In the genomic region with DNA sequence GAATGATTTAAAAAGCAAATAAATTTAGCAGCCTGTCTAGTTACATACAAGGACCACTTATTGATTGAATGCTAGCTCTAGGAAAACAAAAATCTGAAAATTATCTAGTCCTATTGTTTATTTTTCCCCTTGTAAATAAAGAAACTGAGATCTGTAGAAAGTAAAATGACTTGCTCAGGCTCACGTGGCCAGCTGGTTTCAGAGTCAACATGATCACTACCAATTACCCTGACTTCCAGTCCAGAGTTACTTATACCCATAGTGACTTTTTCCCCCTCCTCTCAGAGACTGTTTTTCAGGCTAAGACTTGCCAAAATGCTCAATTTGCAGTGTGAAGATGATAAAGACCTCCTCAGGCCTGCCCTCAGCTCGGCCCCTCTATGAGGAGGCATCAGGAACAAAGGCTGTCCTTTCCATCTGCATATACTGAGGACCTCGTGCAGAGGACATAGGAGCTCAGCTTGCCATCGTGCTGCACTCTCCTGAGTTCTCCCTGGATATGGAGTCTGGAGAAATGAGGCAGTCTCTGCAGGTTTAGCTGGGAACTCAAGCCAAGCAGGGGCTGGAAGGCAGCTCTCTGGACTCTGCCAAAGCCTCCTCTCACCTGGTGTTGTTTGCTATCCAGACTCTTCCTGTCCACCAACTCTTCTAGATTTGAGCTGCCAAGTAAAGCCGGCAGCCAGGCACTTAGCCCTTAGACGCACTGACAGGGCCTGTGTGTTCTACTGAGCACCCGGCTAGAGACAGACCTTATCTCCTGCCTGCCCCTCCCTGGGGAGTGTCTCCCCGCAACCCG, we compare ENCODE assay signal across 18 cellular contexts.
"Had no signal": no experiment of that assay in that cellular context is flagged by ENCODE, and none has a peak within 500 bp of the region (broad histone marks: within the 10 kb centered on the region; RNA-seq: fewer than 3 reads in every experiment).

No MANE protein-coding gene starts in this region.

- H3K4me1 Mint-ChIP-seq: naive B cell, nephron had no signal

- DNase-seq: colonic mucosa; dermis blood vessel endothelial cell; foreskin keratinocyte; left colon; left ventricle myocardium superior; mesendoderm; naive B cell; psoas muscle; retina; spleen; stimulated activated CD4-positive, alpha-beta T cell treated with anti-CD3 and anti-CD28 coated beads, Interleukin-15, amount 100 ng/mL, for 24 hours; stimulated activated CD4-positive, alpha-beta T cell treated with anti-CD3 and anti-CD28 coated beads, Interleukin-1b, Interleukin-23, amount 100 ng/mL, for 48 hours; stimulated activated CD4-positive, alpha-beta T cell treated with anti-CD3 and anti-CD28 coated beads, Interleukin-4, amount 100 ng/mL, for 4 hours; stimulated activated naive CD4-positive, alpha-beta T cell; stomach; transverse colon had no signal

- H3K36me3 Mint-ChIP-seq: naive B cell had no signal

- H3K27ac Mint-ChIP-seq: naive B cell, nephron had no signal

- H3K4me3 Mint-ChIP-seq: naive B cell, nephron had no signal

- ATAC-seq: foreskin keratinocyte, left colon, left ventricle myocardium superior, psoas muscle, sciatic nerve had no signal
